16 cellular contexts compared by ENCODE assay signal in the genomic region with DNA sequence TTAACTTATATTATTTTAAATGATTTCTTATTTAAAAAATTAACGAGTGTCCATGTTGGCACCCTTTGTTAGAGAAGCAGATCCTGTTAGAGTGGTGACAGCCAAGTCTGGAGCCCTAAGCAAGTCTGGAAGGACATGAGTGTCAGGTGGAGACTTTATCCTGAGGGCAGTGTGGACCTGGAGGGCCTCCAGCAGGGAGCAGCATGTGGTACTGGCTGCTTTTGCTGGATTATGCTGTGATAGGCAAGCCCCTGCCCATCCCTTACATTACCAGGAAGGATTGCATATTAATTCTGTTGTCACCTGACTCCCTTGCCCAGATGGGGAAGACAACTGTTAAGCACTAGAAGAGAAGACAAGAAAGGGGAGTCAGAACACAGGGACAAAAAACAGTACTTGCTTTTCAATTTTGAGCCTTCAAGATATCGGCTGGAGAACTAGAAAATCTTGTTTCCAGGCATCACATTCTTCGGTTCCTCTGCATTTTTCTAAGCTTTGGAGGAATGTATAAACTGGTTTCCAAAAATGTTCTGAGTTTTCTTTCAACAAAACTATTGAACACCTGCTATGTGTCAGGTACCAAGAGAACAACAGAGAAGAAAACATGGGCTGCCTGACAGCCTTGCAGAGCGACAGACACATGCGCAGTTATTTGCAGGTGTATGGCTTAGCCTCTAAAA. TPM values are rescaled to one million over a fixed set of nuclear protein-coding genes. Genes with fewer than 3 reads are reported as not detected.
DNase-seq lines count a peak whose midpoint lies in the region; ATAC-seq and TF ChIP-seq lines count a peak whose summit lies in the region.
"Had no signal": no experiment of that assay in that cellular context is flagged by ENCODE, and none has a peak within 500 bp of the region (broad histone marks: within the 10 kb centered on the region; RNA-seq: fewer than 3 reads in every experiment).

No MANE protein-coding gene starts in this region.

- no peaks in the 10 kb centered on the region for H3K9me2 ChIP-seq in PC-9 (ENCODE audit: insufficient read depth)

- no TSS peak for BruUV-seq in MCF 10A (replicated peaks; lab: Mats Ljungman, UMichigan)
- BruUV-seq in PC-9 (replicated peaks; lab: Mats Ljungman, UMichigan) = no TSS peak

- no peaks in the 10 kb centered on the region for H3K36me3 ChIP-seq in breast epithelium
- no peaks in the 10 kb centered on the region for H3K36me3 ChIP-seq in PC-9 (ENCODE audit: low read depth)
- H3K36me3 ChIP-seq in upper lobe of right lung = no peaks in the 10 kb centered on the region
- no peaks in the 10 kb centered on the region for H3K36me3 ChIP-seq in upper lobe of left lung
- H3K36me3 ChIP-seq: HAP-1, MG63 had no signal

- H3K4me2 ChIP-seq in PC-9 = no peak overlapping the region

- ATAC-seq in upper lobe of right lung (peak; percentile 34), HG02642 (IDR thresholded peaks at IDR 0.05; ENCODE audit: poor library complexity, unreplicated experiment) (no peak), upper lobe of left lung (ENCODE audit: low FRiP score in 2 of 2) (no peak)
- ATAC-seq: effector memory CD8-positive, alpha-beta T cell; left lobe of liver had no signal

- no peaks in the 10 kb centered on the region for H4K20me1 ChIP-seq in PC-9 (ENCODE audit: insufficient read depth)

- no peaks in the 10 kb centered on the region for H3F3A ChIP-seq in PC-9 (ENCODE audit: insufficient read depth, low read depth)

- H3K27me3 ChIP-seq in breast epithelium = no peaks in the 10 kb centered on the region
- no peaks in the 10 kb centered on the region for H3K27me3 ChIP-seq in PC-9 (ENCODE audit: insufficient read depth, low read depth)
- H3K27me3 ChIP-seq in upper lobe of right lung = no peaks in the 10 kb centered on the region
- no peaks in the 10 kb centered on the region for H3K27me3 ChIP-seq in upper lobe of left lung
- H3K27me3 ChIP-seq: MG63 had no signal

- no peak for TF ChIP-seq EP300 in upper lobe of left lung (IDR thresholded peaks at IDR 0.05)

- H2AFZ ChIP-seq in PC-9 = no peak overlapping the region

- H3K4me1 Mint-ChIP-seq in MCF 10A (ENCODE audit: insufficient read depth, unreplicated experiment) = peaks cover 6% of the 10 kb centered on the region

- no peaks in the 10 kb centered on the region for H3K9me3 Mint-ChIP-seq in MCF 10A (ENCODE audit: unreplicated experiment)
- H3K9me3 Mint-ChIP-seq: activated CD4-positive, alpha-beta memory T cell treated with anti-CD3 and anti-CD28 coated beads for 36 hours; effector memory CD8-positive, alpha-beta T cell had no signal

- H3K4me3 ChIP-seq in breast epithelium (no peak overlapping the region), PC-9 (no peak overlapping the region), upper lobe of right lung (no peak overlapping the region), upper lobe of left lung (no peak overlapping the region)
- H3K4me3 ChIP-seq: HAP-1, MG63 had no signal

- H3K27ac ChIP-seq in breast epithelium (no peak overlapping the region), PC-9 (no peak overlapping the region), upper lobe of right lung (no peak overlapping the region), upper lobe of left lung (no peak overlapping the region)

- no peaks in the 10 kb centered on the region for H3K27me3 Mint-ChIP-seq in MCF 10A (ENCODE audit: insufficient read depth, unreplicated experiment)

- no peak overlapping the region for H3K27ac Mint-ChIP-seq in MCF 10A (ENCODE audit: low read depth, unreplicated experiment)
- H3K27ac Mint-ChIP-seq: activated CD4-positive, alpha-beta memory T cell treated with anti-CD3 and anti-CD28 coated beads for 36 hours; effector memory CD8-positive, alpha-beta T cell had no signal

- POLR2A ChIA-PET in MCF 10A (lab: Yijun Ruan, JAX) (interaction anchor here (2.2 kb wide), 1 partner anchor 22 kb away, joined by 8 read pairs; the partner anchor contains the start of gene ZNF860), PC-9 (lab: Charles Lee; ENCODE audit: unreplicated experiment) (no interaction called here)

- H3K4me1 ChIP-seq in breast epithelium = no peaks in the 10 kb centered on the region
- H3K4me1 ChIP-seq in PC-9 (replicated peaks; ENCODE audit: insufficient read depth) = no peaks in the 10 kb centered on the region
- H3K4me1 ChIP-seq in upper lobe of right lung = no peaks in the 10 kb centered on the region
- H3K4me1 ChIP-seq in upper lobe of left lung = no peaks in the 10 kb centered on the region
- H3K4me1 ChIP-seq: HAP-1 had no signal

- 84 to 90% methylated on average over 5 of the region's 5 CpGs for WGBS in upper lobe of left lung, 2 donors

- TF ChIP-seq CTCF in MCF 10A (IDR thresholded peaks at IDR 0.05; ENCODE audit: unreplicated experiment) (no peak), breast epithelium (IDR thresholded peaks at IDR 0.05) (no peak), PC-9 (conservative IDR thresholded peaks at IDR 0.05) (peak; percentile 24; the same call in 1 of the 2 replicates), upper lobe of right lung (IDR thresholded peaks at IDR 0.05) (no peak), upper lobe of left lung (IDR thresholded peaks at IDR 0.05) (no peak)

- no peaks in the 10 kb centered on the region for H3K36me3 Mint-ChIP-seq in MCF 10A (ENCODE audit: insufficient read depth, unreplicated experiment)
- H3K36me3 Mint-ChIP-seq: activated CD4-positive, alpha-beta memory T cell treated with anti-CD3 and anti-CD28 coated beads for 36 hours had no signal

- DNase-seq in MCF 10A (ENCODE audit: unreplicated experiment) (peak; percentile 22), breast epithelium (ENCODE audit: low spot score in 2 of 2) (no peak), PC-9 (peak; percentile 35 to 40), islet precursor cell (peak; percentile 68), upper lobe of right lung (no peak), cerebellum (ENCODE audit: low spot score) (no peak), upper lobe of left lung (no peak)
- DNase-seq: activated CD4-positive, alpha-beta memory T cell treated with anti-CD3 and anti-CD28 coated beads for 36 hours; activated effector memory CD4-positive, alpha-beta T cell treated with Interleukin-2 at 50 U/mL for 16 hours; effector memory CD8-positive, alpha-beta T cell; glutamatergic neuron; MG63; T1000 had no signal

- no peaks in the 10 kb centered on the region for H3K9me3 ChIP-seq in breast epithelium
- H3K9me3 ChIP-seq in PC-9 (ENCODE audit: insufficient read depth, low read depth) = no peaks in the 10 kb centered on the region
- no peaks in the 10 kb centered on the region for H3K9me3 ChIP-seq in upper lobe of right lung
- H3K9me3 ChIP-seq in upper lobe of left lung = no peaks in the 10 kb centered on the region
- H3K9me3 ChIP-seq: HAP-1, MG63 had no signal

- no peak for TF ChIP-seq POLR2A in breast epithelium (IDR thresholded peaks at IDR 0.05)
- TF ChIP-seq POLR2A in upper lobe of left lung (IDR thresholded peaks at IDR 0.05) = no peak

- CTCF ChIA-PET in MCF 10A (lab: Yijun Ruan, JAX) (interaction anchor here (1.0 kb wide), 1 partner anchor 15 kb away, joined by 5 read pairs; no protein-coding TSS in a partner anchor), PC-9 (lab: Charles Lee) (no interaction called here)

- intact Hi-C loops in MCF 10A (cut with micrococcal nuclease) (no loop called here), breast epithelium (cut with DNase I; ENCODE audit: low total_unique reads) (no loop called here), PC-9 (cut with micrococcal nuclease; ENCODE audit: unreplicated experiment) (no loop called here), upper lobe of right lung (cut with DNase I) (no loop called here)

- H3K79me2 ChIP-seq in PC-9 (ENCODE audit: low read depth) = no peaks in the 10 kb centered on the region

- H3K4me3 Mint-ChIP-seq in MCF 10A (ENCODE audit: unreplicated experiment) = no peak overlapping the region
- H3K4me3 Mint-ChIP-seq: activated CD4-positive, alpha-beta memory T cell treated with anti-CD3 and anti-CD28 coated beads for 36 hours; effector memory CD8-positive, alpha-beta T cell had no signal

RNA-seq across cellular contexts. Expression of gene ZNF860, which starts 22.7 kb away (rescaled TPM):
- total RNA-seq in MCF 10A (2022) = 11.7 and 12.5 TPM in 2 replicates
- 1 to 10 TPM in 2 of 3 donors, under 1 TPM in 1; 0.80 to 4.2 (median 3.3) TPM for total RNA-seq in breast epithelium
- total RNA-seq in PC-9 (2021) = 2.6 and 5.3 TPM in 2 replicates
- total RNA-seq in upper lobe of right lung = 1.6 TPM
- 1.8 TPM for total RNA-seq in cerebellum
- total RNA-seq in upper lobe of left lung = 1 to 10 TPM in 5 of 6 donors, not detected in 1; 1.0 to 2.6 (median 1.2) TPM
- total RNA-seq: left lobe of liver had no signal

RNA-seq across cellular contexts. Expression of gene OSBPL10, which starts 23.2 kb away (rescaled TPM):
- total RNA-seq in MCF 10A (2022) (128 and 172 TPM in 2 replicates), breast epithelium (10 to 100 TPM; 17.6 to 47.4 (median 26.5) TPM), PC-9 (2021) (42.0 and 56.9 TPM in 2 replicates), upper lobe of right lung (30.8 TPM), cerebellum (9.2 TPM), upper lobe of left lung (10 to 100 TPM; 13.6 to 73.9 (median 24.4) TPM)

Comparison
In these comparisons a context has a peak if more than half of its experiments do, and no peak if none do; other contexts are left out.
1. DNase-seq: peak in MCF 10A (single experiment), PC-9 (2 of 2) and islet precursor cell (single experiment); none in breast epithelium (0 of 2), upper lobe of right lung (single experiment), cerebellum (single experiment) and upper lobe of left lung (0 of 2).